21 cellular contexts compared by ENCODE assay signal in the genomic region with DNA sequence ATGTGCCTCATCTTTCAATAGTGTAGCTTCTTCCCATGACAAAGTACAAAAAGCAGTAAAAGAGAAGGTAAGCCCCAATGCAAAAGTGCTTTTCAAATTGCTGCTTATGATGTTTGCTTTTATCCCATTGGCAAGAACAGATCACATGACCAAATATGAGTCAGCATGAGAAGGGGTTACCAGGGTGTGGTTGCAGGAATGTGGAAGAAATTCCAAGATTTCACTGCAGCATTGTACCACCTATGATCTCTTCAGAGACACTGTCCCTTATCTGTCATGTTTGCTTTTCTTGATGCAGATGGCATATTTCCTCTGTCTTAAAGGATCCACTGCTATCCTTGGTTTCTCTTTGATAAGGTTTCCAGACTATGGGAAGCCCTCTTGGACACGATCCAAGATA.
"Had no signal": no experiment of that assay in that cellular context is flagged by ENCODE, and none has a peak within 500 bp of the region (broad histone marks: within the 10 kb centered on the region; RNA-seq: fewer than 3 reads in every experiment).

No MANE protein-coding gene starts in this region.

- H3K36me3 ChIP-seq: colonic mucosa, esophagus squamous epithelium, gastroesophageal sphincter, left ventricle myocardium inferior, lower lobe of right lung, prostate gland, spleen had no signal

- H3K9ac ChIP-seq: parathyroid adenoma had no signal

- DNase-seq: colonic mucosa; dermis blood vessel endothelial cell; esophagus squamous epithelium; foreskin fibroblast; glutamatergic neuron; immature natural killer cell; left cardiac atrium; left ventricle myocardium inferior; lower lobe of right lung; midbrain; retina; spleen; stimulated activated CD4-positive, alpha-beta T cell treated with anti-CD3 and anti-CD28 coated beads, Interleukin-15, amount 100 ng/mL, for 24 hours; stimulated activated CD4-positive, alpha-beta T cell treated with anti-CD3 and anti-CD28 coated beads, Interleukin-1b, Interleukin-23, amount 100 ng/mL, for 48 hours; stimulated activated CD4-positive, alpha-beta T cell treated with anti-CD3 and anti-CD28 coated beads, Interleukin-4, amount 100 ng/mL, for 24 hours; trophoblast cell had no signal

- H3K4me3 ChIP-seq: colonic mucosa, esophagus squamous epithelium, gastroesophageal sphincter, left ventricle myocardium inferior, lower lobe of right lung, prostate gland, spleen had no signal

- H3K4me1 ChIP-seq: colonic mucosa, esophagus squamous epithelium, gastroesophageal sphincter, left ventricle myocardium inferior, lower lobe of right lung, parathyroid adenoma, prostate gland, spleen had no signal

- H3K79me2 ChIP-seq: parathyroid adenoma had no signal

- H3K27me3 ChIP-seq: colonic mucosa, esophagus squamous epithelium, gastroesophageal sphincter, spleen had no signal

- ATAC-seq: gastroesophageal sphincter; left cardiac atrium; lower lobe of right lung; sciatic nerve; stimulated activated memory B cell treated with anti-CD40 and anti-IgM and Interleukin-4, amounts not matched to agents 10 μg/mL and 1 μg/mL and 100 μg/mL, for 72 hours had no signal

- H2AFZ ChIP-seq: parathyroid adenoma had no signal

- H3K9me3 ChIP-seq: colonic mucosa, esophagus squamous epithelium, gastroesophageal sphincter, lower lobe of right lung, prostate gland had no signal

- H3K27ac ChIP-seq: colonic mucosa, esophagus squamous epithelium, gastroesophageal sphincter, left ventricle myocardium inferior, lower lobe of right lung, parathyroid adenoma, prostate gland, spleen had no signal
